In the genomic region with DNA sequence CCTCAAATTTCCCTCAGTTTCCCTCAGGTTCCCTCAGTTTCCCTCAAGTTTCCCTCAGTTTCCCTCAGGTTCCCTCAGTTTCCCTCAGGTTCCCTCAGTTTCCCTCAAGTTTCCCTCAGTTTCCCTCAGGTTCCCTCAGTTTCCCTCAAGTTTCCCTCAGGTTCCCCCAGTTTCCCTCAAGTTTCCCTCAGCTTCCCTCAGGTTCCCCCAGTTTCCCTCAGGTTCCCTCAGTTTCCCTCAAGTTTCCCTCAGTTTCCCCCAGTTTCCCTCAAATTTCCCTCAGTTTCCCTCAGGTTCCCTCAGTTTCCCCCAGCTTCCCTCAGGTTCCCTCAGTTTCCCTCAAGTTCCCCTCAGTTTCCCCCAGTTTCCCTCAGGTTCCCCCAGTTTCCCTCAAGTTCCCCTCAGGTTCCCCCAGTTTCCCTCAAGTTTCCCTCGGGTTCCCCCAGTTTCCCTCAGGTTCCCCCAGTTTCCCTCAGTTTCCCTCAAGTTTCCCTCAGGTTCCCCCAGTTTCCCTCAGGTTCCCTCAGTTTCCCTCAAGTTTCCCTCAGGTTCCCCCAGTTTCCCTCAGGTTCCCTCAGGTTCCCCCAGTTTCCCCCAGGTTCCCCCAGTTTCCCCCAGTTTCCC, we compare ENCODE assay signal across 13 cellular contexts. TPM values are rescaled to one million over a fixed set of nuclear protein-coding genes. Genes with fewer than 3 reads are reported as not detected.
DNase-seq lines count a peak whose midpoint lies in the region; ATAC-seq and TF ChIP-seq lines count a peak whose summit lies in the region.
"Not testable (repeated sequence)": the region's sequence is repeated elsewhere in the genome, so short reads cannot be mapped to it uniquely, and the experiment has no call there.
"Had no signal": no experiment of that assay in that cellular context is flagged by ENCODE, and none has a peak within 500 bp of the region (broad histone marks: within the 10 kb centered on the region; RNA-seq: fewer than 3 reads in every experiment).

No MANE protein-coding gene starts in this region.

- not testable (repeated sequence) for TF ChIP-seq EP300 in neural cell (conservative IDR thresholded peaks at IDR 0.05; ENCODE audit: poor library complexity, severe bottlenecking)

- POLR2A ChIA-PET in HCT116 (lab: Charles Lee): not testable (repeated sequence)

- RAD21 ChIA-PET in HCT116 (lab: Charles Lee; ENCODE audit: low non-redundant PET in 1 of 2, low total read pairs in 2 of 2, uncharacterized antibody in 2 of 2, unreplicated experiment in 2 of 2): not testable (repeated sequence)

- intact Hi-C loops in HCT116 (cut with micrococcal nuclease): not testable (repeated sequence)

- not testable (repeated sequence) for ATAC-seq in HCT116

- BruUV-seq in HCT116 (replicated peaks; lab: Mats Ljungman, UMichigan): TSS peak; percentile 87

- H3K36me3 ChIP-seq in BLaER1 treated with 17β-estradiol and CSF1 and Interleukin-3, amounts not matched to agents 10 nM and 100 nM; HCT116 (ENCODE audit: control insufficient read depth in 1 of 2, insufficient read depth in 2 of 2, low read length in 2 of 2); neural cell (ENCODE audit: insufficient read depth, low read length): not testable (repeated sequence)

- not testable (repeated sequence) for TF ChIP-seq CTCF in HCT116 (IDR thresholded peaks at IDR 0.05 in 2 of 3, conservative IDR thresholded peaks at IDR 0.05 in 1 of 3; ENCODE audit: borderline replicate concordance in 1 of 3, insufficient read depth in 1 of 3, low read depth in 2 of 3, low read length in 2 of 3); neural cell (IDR thresholded peaks at IDR 0.05; ENCODE audit: poor library complexity, severe bottlenecking)

- H3K9me3 ChIP-seq in BLaER1 treated with 17β-estradiol and CSF1 and Interleukin-3, amounts not matched to agents 10 nM and 100 nM (replicated peaks in 1 of 11); HCT116 (ENCODE audit: control insufficient read depth in 1 of 2, insufficient read depth in 1 of 2, low read depth in 1 of 2, low read length in 2 of 2); neural cell (ENCODE audit: low read length): not testable (repeated sequence)

- not testable (repeated sequence) for H2AFZ ChIP-seq in HCT116 (ENCODE audit: low read depth, low read length, poor library complexity, severe bottlenecking); neural cell (ENCODE audit: low read depth, low read length)

- H3K4me1 ChIP-seq in BLaER1 treated with 17β-estradiol and CSF1 and Interleukin-3, amounts not matched to agents 10 nM and 100 nM: peaks cover 5 to 42% (median 24%) of the 10 kb centered on the region in 10 experiments; a peak in 18 of 20 replicates
- H3K4me1 ChIP-seq in HCT116 (ENCODE audit: control insufficient read depth in 1 of 2, insufficient read depth in 2 of 2, low read length in 2 of 2): peaks cover 13 to 24% of the 10 kb centered on the region in 2 experiments; a peak in 3 of 4 replicates

- peak overlapping the region in 2 of 11 experiments; percentile 43 to 63; a peak in 3 of 22 replicates for H3K27ac ChIP-seq in BLaER1 treated with 17β-estradiol and CSF1 and Interleukin-3, amounts not matched to agents 10 nM and 100 nM
- H3K27ac ChIP-seq in HCT116 (ENCODE audit: low read depth, low read length); neural cell (ENCODE audit: low read length): not testable (repeated sequence)

- TF ChIP-seq RAD21 in HCT116 (IDR thresholded peaks at IDR 0.05; ENCODE audit: low read depth); neural cell (conservative IDR thresholded peaks at IDR 0.05): not testable (repeated sequence)

- not testable (repeated sequence) for H3K9ac ChIP-seq in BLaER1 treated with 17β-estradiol and CSF1 and Interleukin-3, amounts not matched to agents 10 nM and 100 nM; HCT116 (ENCODE audit: low read length); neural cell (ENCODE audit: low read length)

- TF ChIP-seq POLR2A in HCT116 (IDR thresholded peaks at IDR 0.05; ENCODE audit: borderline replicate concordance, extremely low read depth, insufficient read depth, insufficient read length): not testable (repeated sequence)

- not testable (repeated sequence) for H3F3A ChIP-seq in neural cell (ENCODE audit: insufficient read depth, low read length, poor library complexity, severe bottlenecking)

- not testable (repeated sequence) for H3K27me3 ChIP-seq in BLaER1 treated with 17β-estradiol and CSF1 and Interleukin-3, amounts not matched to agents 10 nM and 100 nM; HCT116 (ENCODE audit: insufficient read depth, low read length); neural cell (ENCODE audit: insufficient read depth, low read depth, low read length)

- peak overlapping the region in 10 of 11 experiments; percentile 20 to 73 (median 62); a peak in 18 of 22 replicates for H3K4me2 ChIP-seq in BLaER1 treated with 17β-estradiol and CSF1 and Interleukin-3, amounts not matched to agents 10 nM and 100 nM
- H3K4me2 ChIP-seq in HCT116 (ENCODE audit: low read length); neural cell (ENCODE audit: low read length): not testable (repeated sequence)

- CTCF ChIA-PET in HCT116 (lab: Charles Lee): not testable (repeated sequence)

- not testable (repeated sequence) for H3K4me3 ChIP-seq in BLaER1 treated with 17β-estradiol and CSF1 and Interleukin-3, amounts not matched to agents 10 nM and 100 nM; HCT116 (replicated peaks in 1 of 2; ENCODE audit: low read depth in 1 of 2, low read length in 2 of 2); neural cell (ENCODE audit: low read length)

- not testable (repeated sequence) for DNase-seq in HCT116 (ENCODE audit: low read depth, low spot score)
- DNase-seq in NCI-H69 (lab: John Stamatoyannopoulos, UW) (peak; percentile 77), RPMI7951 (ENCODE audit: low read depth) (peak; percentile 39), dermis blood vessel endothelial cell (peak; percentile 28)

- not testable (repeated sequence) for H4K20me1 ChIP-seq in BLaER1 treated with 17β-estradiol and CSF1 and Interleukin-3, amounts not matched to agents 10 nM and 100 nM; HCT116 (ENCODE audit: insufficient read depth); neural cell (ENCODE audit: insufficient read depth)

- H3K79me2 ChIP-seq in HCT116 (ENCODE audit: insufficient read depth, low read length); neural cell (replicated peaks; ENCODE audit: insufficient read depth, low read length): not testable (repeated sequence)

- not testable (repeated sequence) for H3K9me2 ChIP-seq in HCT116 (ENCODE audit: insufficient read depth); neural cell (ENCODE audit: insufficient read depth, low read length)

TF ChIP-seq in neural cell, 6 proteins besides CTCF, POLR2A, EP300 and RAD21:
- peak; percentile 40 for TF ChIP-seq EZH2 (IDR thresholded peaks at IDR 0.05; ENCODE audit: borderline replicate concordance, insufficient read depth, low read length, poor library complexity, severe bottlenecking)

RNA-seq across cellular contexts. Expression of gene TEX19, which starts 0.5 kb away (rescaled TPM):
- total RNA-seq in HCT116 (2021; ENCODE audit: unreplicated experiment): 2.1 TPM
- 2.2 and 2.8 TPM in 2 replicates for polyA plus RNA-seq in HCT116 (2012)
- 0.24 TPM in 1 of 2 replicates, not detected in the other for total RNA-seq in RPMI7951 (2014; rRNA removed; shearing (Covaris generic))
- total RNA-seq in dermis blood vessel endothelial cell: 0.05 TPM in 1 of 2 replicates, not detected in the other
- polyA plus RNA-seq in neural cell: not detected in 2 replicates
- not detected in 2 replicates for polyA minus RNA-seq in neural cell
- total RNA-seq: A172; Calu3; CD8-positive, alpha-beta T cell had no signal

RNA-seq across cellular contexts. Expression of gene UTS2R, which starts 12.0 kb away (rescaled TPM):
- total RNA-seq in HCT116 (2021; ENCODE audit: unreplicated experiment) (not detected), dermis blood vessel endothelial cell (not detected in 2 replicates)
- polyA plus RNA-seq in HCT116 (2012): 0.07 TPM in 1 of 2 replicates, not detected in the other
- not detected in 2 replicates for total RNA-seq in RPMI7951 (2014; rRNA removed; shearing (Covaris generic))
- not detected in 2 replicates for polyA plus RNA-seq in neural cell
- not detected in 2 replicates for polyA minus RNA-seq in neural cell
- total RNA-seq: A172; Calu3; CD8-positive, alpha-beta T cell; G401; H4; HFFc6; HT1080 had no signal

RNA-seq across cellular contexts. Expression of gene SECTM1, which starts 26.0 kb away (rescaled TPM):
- total RNA-seq in HCT116 (2021; ENCODE audit: unreplicated experiment) (6.8 TPM), dermis blood vessel endothelial cell (3.6 and 7.5 TPM in 2 replicates)
- 6.8 and 8.8 TPM in 2 replicates for polyA plus RNA-seq in HCT116 (2012)
- 17.2 and 19.7 TPM in 2 replicates for total RNA-seq in RPMI7951 (2014; rRNA removed; shearing (Covaris generic))
- polyA plus RNA-seq in neural cell: not detected in 2 replicates
- not detected in 2 replicates for polyA minus RNA-seq in neural cell

RNA-seq across cellular contexts. Expression of gene CD7, which starts 42.2 kb away (rescaled TPM):
- total RNA-seq in HCT116 (2021; ENCODE audit: unreplicated experiment) (0.61 TPM), dermis blood vessel endothelial cell (not detected in 2 replicates)
- polyA plus RNA-seq in HCT116 (2012): 0.08 and 0.39 TPM in 2 replicates
- not detected in 2 replicates for total RNA-seq in RPMI7951 (2014; rRNA removed; shearing (Covaris generic))
- polyA plus RNA-seq in neural cell: not detected in 2 replicates
- polyA minus RNA-seq in neural cell: not detected in 2 replicates
- total RNA-seq: A172, Calu3, HT1080 had no signal

RNA-seq across cellular contexts. Expression of gene HEXD, which starts 58.6 kb away (rescaled TPM):
- total RNA-seq in HCT116 (2021; ENCODE audit: unreplicated experiment): 45.2 TPM
- polyA plus RNA-seq in HCT116 (2012): 30.8 and 32.6 TPM in 2 replicates
- 2.4 and 3.0 TPM in 2 replicates for total RNA-seq in RPMI7951 (2014; rRNA removed; shearing (Covaris generic))
- 13.1 and 22.0 TPM in 2 replicates for total RNA-seq in dermis blood vessel endothelial cell
- polyA plus RNA-seq in neural cell: 72.8 and 93.2 TPM in 2 replicates
- 27.8 and 29.8 TPM in 2 replicates for polyA minus RNA-seq in neural cell
